Comparison of ENCODE assay signal across 15 cellular contexts in genomic region chr12:12661086-12661485, GRCh38. TPM values are rescaled to one million over a fixed set of nuclear protein-coding genes. Genes with fewer than 3 reads are reported as not detected.
DNase-seq lines count a peak whose midpoint lies in the region; ATAC-seq and TF ChIP-seq lines count a peak whose summit lies in the region.
"Had no signal": no experiment of that assay in that cellular context is flagged by ENCODE, and none has a peak within 500 bp of the region (broad histone marks: within the 10 kb centered on the region; RNA-seq: fewer than 3 reads in every experiment).

No MANE protein-coding gene starts in this region.

- H3K27me3 ChIP-seq in adipocyte (replicated peaks; ENCODE audit: control insufficient read depth, insufficient read depth, low read length) = no peaks in the 10 kb centered on the region
- no peaks in the 10 kb centered on the region for H3K27me3 ChIP-seq in thoracic aorta (replicated peaks; ENCODE audit: insufficient read depth)
- H3K27me3 ChIP-seq: esophagus muscularis mucosa, pancreas, Peyer's patch, thyroid gland had no signal

- H3K4me1 ChIP-seq in adipocyte (ENCODE audit: control insufficient read depth, insufficient read depth, low read length) (peaks cover 32% of the 10 kb centered on the region), thoracic aorta (ENCODE audit: control insufficient read depth in 1 of 2, low read depth in 2 of 2) (peaks cover 8 to 31% of the 10 kb centered on the region in 2 donors)
- H3K4me1 ChIP-seq: esophagus muscularis mucosa, pancreas, Peyer's patch had no signal

- DNase-seq in HCEC 1CT = peak; percentile 69
- peak; percentile 89 for DNase-seq in adipocyte (ENCODE audit: low read depth)
- DNase-seq in fibroblast of pulmonary artery (ENCODE audit: low read depth) = peak; percentile 86
- no peak for DNase-seq in thoracic aorta (ENCODE audit: low spot score)
- DNase-seq in HT-29 (ENCODE audit: low spot score) = no peak
- DNase-seq: amygdala, KBM-7, left ventricle myocardium inferior, NCI-H2171 treated with DMSO at 0.1 percent for 48 hours, pancreas, Peyer's patch, thyroid gland had no signal

- H3K36me3 ChIP-seq in adipocyte (ENCODE audit: control insufficient read depth, insufficient read depth, low read length, severe bottlenecking) (no peaks in the 10 kb centered on the region), thoracic aorta (no peaks in the 10 kb centered on the region)
- H3K36me3 ChIP-seq: esophagus muscularis mucosa, left ventricle myocardium inferior, pancreas, Peyer's patch, thyroid gland had no signal

- H3K9ac ChIP-seq in adipocyte (ENCODE audit: low read length) = peak overlapping the region; percentile 36

- TF ChIP-seq CTCF in fibroblast of pulmonary artery (IDR thresholded peaks at IDR 0.05; ENCODE audit: low read length, missing control alignments) (no peak), thoracic aorta (IDR thresholded peaks at IDR 0.05) (no peak)

- peak overlapping the region in 1 of 2 donors; percentile 3 for H3K27ac ChIP-seq in thoracic aorta
- H3K27ac ChIP-seq: esophagus muscularis mucosa, left ventricle myocardium inferior, pancreas, Peyer's patch, thyroid gland had no signal

- H3K9me3 ChIP-seq in adipocyte (ENCODE audit: control insufficient read depth, low read length) (no peaks in the 10 kb centered on the region), thoracic aorta (no peaks in the 10 kb centered on the region)
- H3K9me3 ChIP-seq: esophagus muscularis mucosa, left ventricle myocardium inferior, pancreas, Peyer's patch, thyroid gland had no signal

- ATAC-seq in thoracic aorta (ENCODE audit: insufficient number of reproducible peaks, low FRiP score, low read depth) (no peak), GM18520 (IDR thresholded peaks at IDR 0.05; ENCODE audit: unreplicated experiment) (no peak), GM21528 (IDR thresholded peaks at IDR 0.05; ENCODE audit: low FRiP score, unreplicated experiment) (no peak)
- ATAC-seq: pancreas had no signal

- peak overlapping the region; percentile 67 for H3K4me3 ChIP-seq in adipocyte (ENCODE audit: low read length)
- no peak overlapping the region for H3K4me3 ChIP-seq in fibroblast of pulmonary artery (replicated peaks; ENCODE audit: low read depth, low read length)
- peak overlapping the region; percentile 39 for H3K4me3 ChIP-seq in thoracic aorta
- H3K4me3 ChIP-seq: esophagus muscularis mucosa, left ventricle myocardium inferior, pancreas, Peyer's patch, thyroid gland had no signal

RNA-seq across cellular contexts. Expression of gene GPR19, which starts 34.9 kb away (rescaled TPM):
- under 1 TPM in 1 of 2 donors, not detected in 1; 0.35 TPM for total RNA-seq in thoracic aorta
- total RNA-seq in HT-29 (2014; rRNA removed; shearing (Covaris generic)) = 0.25 and 1.0 TPM in 2 replicates
- total RNA-seq: left ventricle myocardium inferior, thyroid gland had no signal

RNA-seq across cellular contexts. Expression of gene CREBL2, which starts 49.4 kb away (rescaled TPM):
- 10 to 100 TPM; 41.7 to 44.6 TPM for total RNA-seq in thoracic aorta
- total RNA-seq in HT-29 (2014; rRNA removed; shearing (Covaris generic)) = 12.2 and 15.7 TPM in 2 replicates

RNA-seq across cellular contexts. Expression of gene CDKN1B, which starts 56.1 kb away (rescaled TPM):
- 10 to 100 TPM; 61.9 to 63.5 TPM for total RNA-seq in thoracic aorta
- total RNA-seq in HT-29 (2014; rRNA removed; shearing (Covaris generic)) = 52.9 and 67.7 TPM in 2 replicates

Comparison
In these comparisons a context has a peak if more than half of its experiments do, and no peak if none do; other contexts are left out.
1. DNase-seq: peak in HCEC 1CT (single experiment), adipocyte (single experiment) and fibroblast of pulmonary artery (single experiment); none in thoracic aorta (single experiment) and HT-29 (single experiment).